10 cellular contexts compared by ENCODE assay signal in genomic region chr11:7600205-7600775, GRCh38.
DNase-seq lines count a peak whose midpoint lies in the region; ATAC-seq lines count a peak whose summit lies in the region.
"Had no signal": no experiment of that assay in that cellular context is flagged by ENCODE, and none has a peak within 500 bp of the region (broad histone marks: within the 10 kb centered on the region; RNA-seq: fewer than 3 reads in every experiment).

No MANE protein-coding gene starts in this region.

- H3K27ac ChIP-seq in cingulate gyrus (ENCODE audit: low read depth, low read length): peak overlapping the region; percentile 80
- H3K27ac ChIP-seq: C4-2B had no signal

- no peaks in the 10 kb centered on the region for H3K9me3 Mint-ChIP-seq in activated CD4-positive, alpha-beta memory T cell treated with anti-CD3 and anti-CD28 coated beads, Interleukin-2, amount 10 ng/mL, durations not matched to agents 7 days and 5 days

- intact Hi-C loops in Right ventricle myocardium superior (cut with DNase I) (no loop called here), cardiac septum (cut with DNase I) (no loop called here)

- in situ Hi-C loops in ACHN (cut with HindIII; ENCODE audit: low pct_ligation_motif_present, low pct_unique_long_range_greater_than_20kb, low sequenced_read_pairs): no loop called here

- peaks cover 10% of the 10 kb centered on the region for H3K4me1 Mint-ChIP-seq in activated CD4-positive, alpha-beta memory T cell treated with anti-CD3 and anti-CD28 coated beads, Interleukin-2, amount 10 ng/mL, durations not matched to agents 7 days and 5 days

- no peaks in the 10 kb centered on the region for H3K27me3 Mint-ChIP-seq in activated CD4-positive, alpha-beta memory T cell treated with anti-CD3 and anti-CD28 coated beads, Interleukin-2, amount 10 ng/mL, durations not matched to agents 7 days and 5 days

- ATAC-seq in Right ventricle myocardium superior (ENCODE audit: poor library complexity) (peak; percentile 45), GM18870 (IDR thresholded peaks at IDR 0.05; ENCODE audit: unreplicated experiment) (no peak)

- peaks cover 2% of the 10 kb centered on the region for H3K36me3 Mint-ChIP-seq in activated CD4-positive, alpha-beta memory T cell treated with anti-CD3 and anti-CD28 coated beads, Interleukin-2, amount 10 ng/mL, durations not matched to agents 7 days and 5 days (ENCODE audit: low read depth)

- POLR2A ChIA-PET in activated CD4-positive, alpha-beta memory T cell treated with anti-CD3 and anti-CD28 coated beads, Interleukin-2, amount 10 ng/mL, durations not matched to agents 7 days and 5 days (lab: Charles Lee): interaction anchor here (1.2 kb wide), 1 partner anchor 22 kb away, joined by 3 read pairs; no protein-coding TSS in a partner anchor

- DNase-seq in Right ventricle myocardium superior: no peak
- no peak for DNase-seq in cardiac septum (ENCODE audit: low spot score)
- DNase-seq in medulla oblongata (ENCODE audit: extremely low spot score): peak; percentile 73
- no peak for DNase-seq in activated CD4-positive, alpha-beta memory T cell treated with anti-CD3 and anti-CD28 coated beads, Interleukin-2, amount 10 ng/mL, durations not matched to agents 7 days and 5 days
- DNase-seq in ACHN: no peak
- no peak for DNase-seq in activated CD4-positive, alpha-beta T cell treated with anti-CD3 and anti-CD28 coated beads, Interleukin-2, amount 50 U/mL, for 4 hours
- DNase-seq: effector CD8-positive, alpha-beta T cell had no signal

- H3K27ac Mint-ChIP-seq in activated CD4-positive, alpha-beta memory T cell treated with anti-CD3 and anti-CD28 coated beads, Interleukin-2, amount 10 ng/mL, durations not matched to agents 7 days and 5 days: no peak overlapping the region

- H3K4me3 Mint-ChIP-seq in activated CD4-positive, alpha-beta memory T cell treated with anti-CD3 and anti-CD28 coated beads, Interleukin-2, amount 10 ng/mL, durations not matched to agents 7 days and 5 days: no peak overlapping the region

- CTCF ChIA-PET in activated CD4-positive, alpha-beta memory T cell treated with anti-CD3 and anti-CD28 coated beads, Interleukin-2, amount 10 ng/mL, durations not matched to agents 7 days and 5 days (lab: Charles Lee): no interaction called here
